ENCODE assay signal across 24 cellular contexts in the genomic region with DNA sequence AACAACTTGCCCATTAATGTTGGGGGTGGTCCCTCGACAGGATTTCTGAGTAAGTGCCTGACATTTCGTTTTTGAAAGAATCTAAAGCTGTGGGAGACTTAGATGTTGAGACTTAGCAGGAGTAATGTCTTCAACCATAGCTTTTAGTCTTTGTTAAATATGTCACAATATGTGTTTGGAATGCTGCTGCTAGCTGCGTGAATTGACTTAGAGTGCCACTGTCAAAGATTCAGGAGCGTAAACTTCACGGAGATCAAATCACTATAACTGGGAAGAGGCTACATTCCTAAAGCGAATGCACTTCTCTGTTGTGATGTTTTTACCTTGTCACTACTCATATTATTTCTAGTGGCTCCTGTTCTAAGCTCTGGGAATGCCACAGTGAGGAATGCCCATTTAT.
"Had no signal": no experiment of that assay in that cellular context is flagged by ENCODE, and none has a peak within 500 bp of the region (broad histone marks: within the 10 kb centered on the region; RNA-seq: fewer than 3 reads in every experiment).

No MANE protein-coding gene starts in this region.

- H3K27me3 Mint-ChIP-seq: activated naive CD8-positive, alpha-beta T cell treated with anti-CD3 and anti-CD28 coated beads, Interleukin-2, amount 50 U/mL, for 24 hours had no signal

- H3K27ac ChIP-seq: ascending aorta, Peyer's patch, RWPE1, SJCRH30 had no signal

- H3K27ac Mint-ChIP-seq: activated CD8-positive, alpha-beta T cell treated with anti-CD3 and anti-CD28 coated beads, Interleukin-2, amount 10 ng/mL, durations not matched to agents 7 days and 5 days; activated naive CD4-positive, alpha-beta T cell treated with anti-CD3 and anti-CD28 coated beads, Interleukin-2, amount 50 U/mL, for 72 hours; activated naive CD8-positive, alpha-beta T cell treated with anti-CD3 and anti-CD28 coated beads, Interleukin-2, amount 50 U/mL, for 24 hours; T-helper 2 cell treated with Interferon-gamma antibody and Interleukin-4, amounts not matched to agents 5 μg/mL and 100 μg/mL, for 36 hours had no signal

- H3K4me3 ChIP-seq: ascending aorta, body of pancreas, Peyer's patch, SJCRH30 had no signal

- H3K27me3 ChIP-seq: ascending aorta, body of pancreas, Peyer's patch, SJCRH30 had no signal

- H3K9me3 ChIP-seq: ascending aorta, body of pancreas, Peyer's patch, SJCRH30 had no signal

- H3K9me3 Mint-ChIP-seq: activated naive CD4-positive, alpha-beta T cell treated with anti-CD3 and anti-CD28 coated beads, Interleukin-2, amount 50 U/mL, for 72 hours; activated naive CD8-positive, alpha-beta T cell treated with anti-CD3 and anti-CD28 coated beads, Interleukin-2, amount 50 U/mL, for 24 hours; T-helper 2 cell treated with Interferon-gamma antibody and Interleukin-4, amounts not matched to agents 5 μg/mL and 100 μg/mL, for 36 hours; WTC11 had no signal

- ATAC-seq: activated naive CD4-positive, alpha-beta T cell treated with anti-CD3 and anti-CD28 coated beads, Interleukin-2, amount 50 U/mL, for 72 hours; activated naive CD8-positive, alpha-beta T cell treated with anti-CD3 and anti-CD28 coated beads, Interleukin-2, amount 50 U/mL, for 24 hours; body of pancreas; WTC11 had no signal

- H3K4me3 Mint-ChIP-seq: activated CD8-positive, alpha-beta T cell treated with anti-CD3 and anti-CD28 coated beads, Interleukin-2, amount 10 ng/mL, durations not matched to agents 7 days and 5 days; activated naive CD8-positive, alpha-beta T cell treated with anti-CD3 and anti-CD28 coated beads, Interleukin-2, amount 50 U/mL, for 24 hours; T-helper 2 cell treated with Interferon-gamma antibody and Interleukin-4, amounts not matched to agents 5 μg/mL and 100 μg/mL, for 36 hours; WTC11 had no signal

- H3K4me1 ChIP-seq: ascending aorta had no signal

- DNase-seq: activated CD4-positive, alpha-beta T cell treated with anti-CD3 and anti-CD28 coated beads for 48 hours; activated CD4-positive, alpha-beta T cell treated with anti-CD3 and anti-CD28 coated beads, Interleukin-2, amount 50 U/mL, for 4 hours; activated CD4-positive, CD25-positive, alpha-beta regulatory T cell treated with anti-CD3 and anti-CD28 coated beads, Interleukin-2, amount 50 U/mL, for 72 hours; activated CD8-positive, alpha-beta memory T cell treated with anti-CD3 and anti-CD28 coated beads, Interleukin-2, amount 50 U/mL, for 48 hours; activated CD8-positive, alpha-beta T cell treated with anti-CD3 and anti-CD28 coated beads, Interleukin-2, amount 10 ng/mL, durations not matched to agents 7 days and 5 days; activated effector memory CD4-positive, alpha-beta T cell treated with anti-CD3 and anti-CD28 coated beads, Interleukin-2, amount 50 U/mL, for 16 hours; activated naive CD4-positive, alpha-beta T cell treated with Interleukin-2 at 50 U/mL for 16 hours; activated naive CD8-positive, alpha-beta T cell treated with anti-CD3 and anti-CD28 coated beads, Interleukin-2, amount 50 U/mL, for 24 hours; activated T-cell treated with anti-CD3 and anti-CD28 coated beads, Interleukin-2, amount 50 U/mL, for 1 hour; amniotic stem cell; body of pancreas; KG1; NCI-H1092; NCI-H1930; NCI-H2171; NCI-H226; Peyer's patch; Right ventricle myocardium superior; SJCRH30 had no signal
